In the genomic region with DNA sequence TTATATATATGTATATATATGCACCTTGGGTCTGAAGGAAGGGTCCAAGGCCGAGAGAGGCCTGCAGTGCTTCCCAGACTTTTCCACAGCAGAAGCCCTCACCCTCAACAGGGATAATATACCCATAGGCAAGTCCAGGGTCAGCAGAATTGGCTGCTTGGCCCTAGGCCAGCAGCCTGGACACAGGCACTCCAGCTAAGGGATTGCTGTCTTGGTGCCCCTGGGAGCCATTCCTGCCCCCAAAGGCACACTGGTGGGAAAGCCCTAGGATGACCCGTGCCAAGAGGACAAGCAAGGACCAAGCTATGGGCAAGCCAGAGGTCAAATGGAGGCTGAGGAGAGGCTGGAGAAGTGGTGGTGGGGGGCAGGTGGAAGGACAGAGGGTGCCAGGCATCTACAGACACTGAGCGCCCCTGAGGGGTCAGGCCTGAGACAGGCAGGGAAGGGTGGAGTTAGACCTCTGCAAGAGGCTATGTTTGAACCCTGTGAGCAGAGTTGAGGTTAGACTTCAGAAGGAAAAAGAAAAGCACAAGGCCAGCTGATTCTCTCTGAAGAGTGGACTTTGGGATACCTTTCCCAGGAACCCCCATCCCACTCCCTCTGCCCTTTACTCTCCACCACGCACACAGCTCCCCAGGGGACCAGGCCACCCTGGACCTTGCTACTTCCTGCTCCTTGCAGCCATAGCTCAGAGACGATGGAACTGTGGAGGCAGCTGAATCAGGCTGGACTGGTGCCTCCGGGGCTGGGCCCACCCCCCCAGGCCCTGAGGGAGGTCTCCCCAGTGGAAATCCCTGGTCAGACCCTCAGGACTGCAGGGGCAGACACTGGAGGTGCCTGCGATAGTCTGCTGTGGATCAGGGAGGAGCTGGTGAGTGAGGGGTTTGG, we compare ENCODE assay signal across 1 cellular context.
TF ChIP-seq lines count a peak whose summit lies in the region.

A gene with protein sequence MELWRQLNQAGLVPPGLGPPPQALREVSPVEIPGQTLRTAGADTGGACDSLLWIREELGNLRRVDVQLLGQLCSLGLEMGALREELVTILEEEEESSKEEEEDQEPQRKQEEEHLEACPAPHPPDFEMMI (plus strand): TSS at position 684 of the 888 bp plus-strand sequence. CDS start 14 bp downstream, at position 698.

TF ChIP-seq in IMR-90, 13 proteins besides CTCF, POLR2A, EP300 and RAD21 (continued from another document):
- no peak for TF ChIP-seq NFE2L2 (IDR thresholded peaks at IDR 0.05; ENCODE audit: low read depth, low read length)
- no peak for TF ChIP-seq RCOR1 (IDR thresholded peaks at IDR 0.05; ENCODE audit: insufficient replicate concordance, low read length)
- TF ChIP-seq FOS (IDR thresholded peaks at IDR 0.05; ENCODE audit: low read depth, low read length), result no peak
TF ChIP-seq in IMR-90: peak in this region for 0.
